In genomic region chrX:41590641-41591040, GRCh38 we compare ENCODE assay signal across 25 cellular contexts.
"Had no signal": no experiment of that assay in that cellular context is flagged by ENCODE, and none has a peak within 500 bp of the region (broad histone marks: within the 10 kb centered on the region; RNA-seq: fewer than 3 reads in every experiment).

No MANE protein-coding gene starts in this region.

- H3K27ac ChIP-seq: left ventricle myocardium inferior, pancreas, prostate gland, spleen, stomach, testis, thyroid gland, upper lobe of left lung, vagina had no signal

- H3K4me1 ChIP-seq: left ventricle myocardium inferior, pancreas, prostate gland, spleen, stomach, testis, transverse colon, upper lobe of left lung, vagina had no signal

- H3K36me3 ChIP-seq: left ventricle myocardium inferior, pancreas, prostate gland, spleen, stomach, thyroid gland, transverse colon, upper lobe of left lung had no signal

- ATAC-seq: naive thymus-derived CD8-positive, alpha-beta T cell; stimulated activated memory B cell treated with anti-CD40 and anti-IgM and Interleukin-4, amounts not matched to agents 10 μg/mL and 1 μg/mL and 100 μg/mL, for 72 hours; stimulated activated naive CD8-positive, alpha-beta T cell treated with anti-CD3 and anti-CD28 coated beads, Interleukin-15, Interleukin-2, amounts not matched to agents 100 U/mL and 50 U/mL, for 24 hours had no signal

- H3K27me3 ChIP-seq: spleen, stomach, testis, thyroid gland, transverse colon, upper lobe of left lung, vagina had no signal

- H3K9me3 ChIP-seq: left ventricle myocardium inferior, mucosa of descending colon, pancreas, prostate gland, spleen, stomach, testis, thyroid gland, transverse colon, upper lobe of left lung, vagina had no signal

- DNase-seq: islet precursor cell; left ventricle myocardium inferior; mesendoderm; midbrain; mucosa of descending colon; naive thymus-derived CD8-positive, alpha-beta T cell; nucleus accumbens; pancreas; posterior cingulate gyrus; retina; right cardiac atrium; small intestine; spleen; stimulated activated CD4-positive, alpha-beta T cell treated with anti-CD3 and anti-CD28 coated beads, Interleukin-4, amount 100 ng/mL, for 4 hours; stimulated activated CD8-positive, alpha-beta memory T cell treated with anti-CD3 and anti-CD28 coated beads, Interleukin-4, amount 100 ng/mL, for 48 hours; stimulated activated naive CD8-positive, alpha-beta T cell treated with anti-CD3 and anti-CD28 coated beads, Interleukin-15, Interleukin-2, amounts not matched to agents 100 U/mL and 50 U/mL, for 24 hours; stomach; testis; thyroid gland; transverse colon; upper lobe of left lung had no signal

- FAIRE-seq: pancreas, small intestine had no signal

- H3K4me3 ChIP-seq: left ventricle myocardium inferior, lung, mucosa of descending colon, pancreas, prostate gland, spleen, stomach, testis, thyroid gland, upper lobe of left lung, vagina had no signal
